ENCODE assay signal across 7 cellular contexts in the genomic region with DNA sequence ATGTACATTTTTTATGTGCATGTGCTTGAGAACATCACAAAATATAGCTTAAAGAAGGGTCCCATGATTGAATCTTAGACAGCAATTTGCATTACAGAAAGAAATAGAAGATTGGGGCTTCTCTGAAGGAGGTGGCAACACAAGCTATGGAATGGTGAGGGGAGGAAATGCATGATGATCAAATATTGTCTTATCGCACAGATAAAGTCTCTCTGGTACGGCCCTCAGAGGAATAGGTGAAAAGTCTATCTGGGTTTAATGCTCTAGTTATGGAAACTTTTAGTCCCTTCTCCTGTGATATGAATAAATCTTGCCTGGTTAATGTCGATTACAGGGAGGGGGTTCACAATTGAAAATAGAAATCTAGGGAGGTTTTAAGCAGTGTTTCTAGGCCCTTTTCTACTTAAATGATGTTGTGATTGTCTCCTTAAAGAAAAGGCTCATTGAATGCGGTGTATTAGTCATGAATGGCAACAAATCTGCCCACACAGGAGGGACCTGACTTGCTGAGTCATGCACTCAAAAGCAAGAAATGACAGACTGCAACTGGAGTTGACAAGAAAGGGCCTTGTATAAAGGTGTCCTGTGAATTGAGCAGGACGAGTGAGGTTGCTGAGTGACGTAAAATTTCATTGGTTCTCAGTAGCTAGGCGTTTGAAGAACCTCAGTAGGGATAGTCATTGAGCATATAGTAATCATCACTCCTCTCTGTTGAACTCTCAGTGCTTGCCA.
DNase-seq lines count a peak whose midpoint lies in the region; ATAC-seq and TF ChIP-seq lines count a peak whose summit lies in the region.

No MANE protein-coding gene starts in this region.

- no peak overlapping the region for H3K27ac ChIP-seq in adrenal gland
- H3K27ac ChIP-seq in vagina = no peak overlapping the region

- H3K36me3 Mint-ChIP-seq in immature natural killer cell = no peaks in the 10 kb centered on the region

- H3K4me1 Mint-ChIP-seq in immature natural killer cell = no peaks in the 10 kb centered on the region

- H3K27ac Mint-ChIP-seq in immature natural killer cell = no peak overlapping the region

- intact Hi-C loops in adrenal gland (cut with DNase I) (no loop called here), vagina (cut with DNase I) (no loop called here)

- no peaks in the 10 kb centered on the region for H3K36me3 ChIP-seq in adrenal gland (replicated peaks in 1 of 2)
- no peaks in the 10 kb centered on the region for H3K36me3 ChIP-seq in vagina

- no peaks in the 10 kb centered on the region for H3K4me1 ChIP-seq in adrenal gland (replicated peaks in 1 of 2)
- H3K4me1 ChIP-seq in vagina = no peaks in the 10 kb centered on the region

- no peaks in the 10 kb centered on the region for H3K27me3 ChIP-seq in adrenal gland
- no peaks in the 10 kb centered on the region for H3K27me3 ChIP-seq in vagina

- TF ChIP-seq POLR2A in adrenal gland (IDR thresholded peaks at IDR 0.05) (no peak), vagina (IDR thresholded peaks at IDR 0.05) (no peak)

- H3K27me3 Mint-ChIP-seq in immature natural killer cell (ENCODE audit: low read depth in 3 of 3) = peaks cover 0 to 2% (median 2%) of the 10 kb centered on the region in 3 donors

- no peak for TF ChIP-seq CTCF in adrenal gland (IDR thresholded peaks at IDR 0.05)
- no peak for TF ChIP-seq CTCF in vagina (IDR thresholded peaks at IDR 0.05)

- ATAC-seq in GM19025 (IDR thresholded peaks at IDR 0.05; ENCODE audit: low read depth, unreplicated experiment) (peak; percentile 62), HG03095 (IDR thresholded peaks at IDR 0.05; ENCODE audit: unreplicated experiment) (peak; percentile 80)

- H3K4me3 Mint-ChIP-seq in immature natural killer cell = no peak overlapping the region

- WGBS in adrenal gland, 4 donors = 66 to 78% (median 77%) methylated on average over 7 of the region's 7 CpGs

- DNase-seq in adrenal gland = peak in 6 of 7 donors; percentile 15 to 53 (median 23)
- DNase-seq in non-pigmented ciliary epithelial cell (ENCODE audit: low read depth) = peak; percentile 76
- DNase-seq in immature natural killer cell = no peak
- DNase-seq in ecto neural progenitor cell (ENCODE audit: low spot score) = no peak
- DNase-seq in vagina (ENCODE audit: extremely low spot score in 2 of 2) = no peak

- H3K9me3 Mint-ChIP-seq in immature natural killer cell = peaks cover 0 to 10% (median 6%) of the 10 kb centered on the region in 6 donors

- H3K4me3 ChIP-seq in adrenal gland = no peak overlapping the region
- no peak overlapping the region for H3K4me3 ChIP-seq in vagina

- H3K9me3 ChIP-seq in adrenal gland (replicated peaks in 1 of 3) = no peaks in the 10 kb centered on the region
- no peaks in the 10 kb centered on the region for H3K9me3 ChIP-seq in vagina

Comparison
In these comparisons a context has a peak if more than half of its experiments do, and no peak if none do; other contexts are left out.
1. DNase-seq: peak in adrenal gland (6 of 7) and non-pigmented ciliary epithelial cell (single experiment); none in immature natural killer cell (0 of 3), ecto neural progenitor cell (single experiment) and vagina (0 of 2).